In the genomic region with DNA sequence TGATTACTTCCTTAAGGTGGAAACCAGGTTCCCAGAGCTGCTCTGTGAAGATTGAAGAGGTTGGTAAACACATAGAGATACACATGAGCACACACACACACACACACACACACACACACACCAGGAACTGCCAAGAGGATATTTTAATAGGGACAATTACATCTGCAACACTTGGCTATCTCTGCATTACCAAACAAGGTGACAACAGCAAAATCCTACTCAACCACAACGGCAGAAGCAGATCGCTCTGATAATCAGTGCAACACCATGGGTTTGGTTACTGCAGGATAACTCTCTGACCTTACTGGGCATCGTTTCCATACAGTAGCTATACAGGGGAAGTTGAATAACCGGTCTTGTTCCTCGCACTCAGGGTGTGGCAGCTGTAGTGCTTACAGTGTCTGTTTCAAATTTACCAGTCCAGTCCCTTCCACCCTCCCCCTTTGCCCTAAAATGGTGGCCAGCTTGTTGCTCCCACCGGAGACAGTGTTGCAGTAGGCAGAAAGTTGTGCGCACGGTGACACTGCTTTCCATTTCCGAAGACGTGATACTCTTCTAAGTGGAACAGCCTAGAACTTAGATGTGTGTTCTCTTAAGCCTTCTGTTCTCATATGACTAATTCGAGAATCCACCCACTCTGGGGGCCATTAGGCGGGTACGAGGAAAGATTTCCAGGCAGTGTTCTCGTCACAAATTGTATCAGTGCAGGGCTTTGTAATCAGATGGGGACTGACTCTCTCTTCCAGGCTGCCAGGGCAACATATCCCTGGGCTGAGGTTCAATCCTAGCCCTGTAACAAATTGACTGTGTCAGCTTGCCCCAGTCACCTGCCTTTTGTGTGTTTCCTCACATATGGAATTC, we compare ENCODE assay signal across 17 cellular contexts.
DNase-seq lines count a peak whose midpoint lies in the region; FAIRE-seq and TF ChIP-seq lines count a peak whose summit lies in the region.
"Had no signal": no experiment of that assay in that cellular context is flagged by ENCODE, and none has a peak within 500 bp of the region (broad histone marks: within the 10 kb centered on the region; RNA-seq: fewer than 3 reads in every experiment).

No MANE protein-coding gene starts in this region.

- H3K79me2 ChIP-seq in trophoblast cell (ENCODE audit: control insufficient read depth, insufficient read depth, low read length, poor library complexity): no peaks in the 10 kb centered on the region

- peaks cover 4% of the 10 kb centered on the region for H3K4me1 Mint-ChIP-seq in activated CD4-positive, alpha-beta memory T cell treated with anti-CD3 and anti-CD28 coated beads, Interleukin-2, amount 10 ng/mL, durations not matched to agents 7 days and 5 days

- H3K23ac ChIP-seq in trophoblast cell (ENCODE audit: low read length): no peak overlapping the region

- H3K79me1 ChIP-seq in trophoblast cell (ENCODE audit: low read length): peaks cover 8% of the 10 kb centered on the region

- H3K27ac Mint-ChIP-seq in activated CD4-positive, alpha-beta memory T cell treated with anti-CD3 and anti-CD28 coated beads, Interleukin-2, amount 10 ng/mL, durations not matched to agents 7 days and 5 days: no peak overlapping the region
- H3K27ac Mint-ChIP-seq: activated naive CD8-positive, alpha-beta T cell treated with anti-CD3 and anti-CD28 coated beads, Interleukin-2, amount 10 ng/mL, durations not matched to agents 7 days and 5 days; progenitor cell of endocrine pancreas had no signal

- H3K27me3 Mint-ChIP-seq in activated CD4-positive, alpha-beta memory T cell treated with anti-CD3 and anti-CD28 coated beads, Interleukin-2, amount 10 ng/mL, durations not matched to agents 7 days and 5 days: no peaks in the 10 kb centered on the region
- H3K27me3 Mint-ChIP-seq: activated naive CD8-positive, alpha-beta T cell treated with anti-CD3 and anti-CD28 coated beads, Interleukin-2, amount 10 ng/mL, durations not matched to agents 7 days and 5 days had no signal

- H2AFZ ChIP-seq in trophoblast cell (ENCODE audit: insufficient read depth, low read length, poor library complexity): no peak overlapping the region

- H2BK5ac ChIP-seq in trophoblast cell (ENCODE audit: low read depth, low read length, poor library complexity): no peak overlapping the region

- H4K12ac ChIP-seq in trophoblast cell (ENCODE audit: low read depth, low read length): no peak overlapping the region

- H3K18ac ChIP-seq in trophoblast cell (ENCODE audit: low read length): no peak overlapping the region

- no peak overlapping the region for H4K8ac ChIP-seq in trophoblast cell (ENCODE audit: low read depth, low read length)

- no peak overlapping the region for H3K4me3 ChIP-seq in LNCaP clone FGC (ENCODE audit: low read depth, low read length)
- no peak overlapping the region for H3K4me3 ChIP-seq in bronchial epithelial cell (ENCODE audit: low read depth, low read length)
- no peak overlapping the region for H3K4me3 ChIP-seq in trophoblast cell (ENCODE audit: low read depth, low read length)

- H2BK120ac ChIP-seq in trophoblast cell (ENCODE audit: insufficient read depth, low read length, poor library complexity): peak overlapping the region; percentile 54

- CTCF ChIA-PET in activated CD4-positive, alpha-beta memory T cell treated with anti-CD3 and anti-CD28 coated beads, Interleukin-2, amount 10 ng/mL, durations not matched to agents 7 days and 5 days (lab: Charles Lee): no interaction called here

- no peak overlapping the region for H3K14ac ChIP-seq in trophoblast cell (ENCODE audit: low read length)

- H3K9me3 Mint-ChIP-seq in activated CD4-positive, alpha-beta memory T cell treated with anti-CD3 and anti-CD28 coated beads, Interleukin-2, amount 10 ng/mL, durations not matched to agents 7 days and 5 days: no peaks in the 10 kb centered on the region
- H3K9me3 Mint-ChIP-seq: activated naive CD8-positive, alpha-beta T cell treated with anti-CD3 and anti-CD28 coated beads, Interleukin-2, amount 10 ng/mL, durations not matched to agents 7 days and 5 days had no signal

- no peaks in the 10 kb centered on the region for H3K36me3 Mint-ChIP-seq in activated CD4-positive, alpha-beta memory T cell treated with anti-CD3 and anti-CD28 coated beads, Interleukin-2, amount 10 ng/mL, durations not matched to agents 7 days and 5 days (ENCODE audit: low read depth)
- H3K36me3 Mint-ChIP-seq: activated naive CD8-positive, alpha-beta T cell treated with anti-CD3 and anti-CD28 coated beads, Interleukin-2, amount 10 ng/mL, durations not matched to agents 7 days and 5 days had no signal

- H3K4me3 Mint-ChIP-seq in activated CD4-positive, alpha-beta memory T cell treated with anti-CD3 and anti-CD28 coated beads, Interleukin-2, amount 10 ng/mL, durations not matched to agents 7 days and 5 days: no peak overlapping the region
- H3K4me3 Mint-ChIP-seq: activated naive CD8-positive, alpha-beta T cell treated with anti-CD3 and anti-CD28 coated beads, Interleukin-2, amount 10 ng/mL, durations not matched to agents 7 days and 5 days had no signal

- no peak overlapping the region for H3K9ac ChIP-seq in trophoblast cell (ENCODE audit: low read length)
- H3K9ac ChIP-seq: SK-N-SH had no signal

- H3K36me3 ChIP-seq in bronchial epithelial cell (ENCODE audit: control insufficient read depth, insufficient read depth, low read length): no peaks in the 10 kb centered on the region
- no peaks in the 10 kb centered on the region for H3K36me3 ChIP-seq in trophoblast cell (ENCODE audit: control insufficient read depth in 1 of 2, insufficient read depth in 2 of 2, low read length in 2 of 2)

- H2BK12ac ChIP-seq in trophoblast cell (ENCODE audit: low read length): peak overlapping the region; percentile 10

- POLR2A ChIA-PET in activated CD4-positive, alpha-beta memory T cell treated with anti-CD3 and anti-CD28 coated beads, Interleukin-2, amount 10 ng/mL, durations not matched to agents 7 days and 5 days (lab: Charles Lee): no interaction called here

- DNase-seq in DMS153 treated with DMSO at 0.1 percent for 48 hours (lab: John Stamatoyannopoulos, UW; ENCODE audit: unreplicated experiment) (peak; percentile 24), LNCaP clone FGC (ENCODE audit: low read depth) (peak; percentile 93), bronchial epithelial cell (ENCODE audit: low read depth) (peak; percentile 93), trophoblast cell (peak; percentile 94 to 98), NCI-H446 (lab: John Stamatoyannopoulos, UW) (no peak)
- DNase-seq in activated CD4-positive, alpha-beta memory T cell treated with anti-CD3 and anti-CD28 coated beads, Interleukin-2, amount 10 ng/mL, durations not matched to agents 7 days and 5 days: no peak
- no peak for DNase-seq in activated CD4-positive, CD25-positive, alpha-beta regulatory T cell treated with anti-CD3 and anti-CD28 coated beads, Interleukin-2, amount 50 U/mL, for 72 hours
- DNase-seq: activated CD8-positive, alpha-beta memory T cell treated with anti-CD3 and anti-CD28 coated beads, Interleukin-2, amount 50 U/mL, for 4 hours; activated naive CD8-positive, alpha-beta T cell treated with anti-CD3 and anti-CD28 coated beads, Interleukin-2, amount 10 ng/mL, durations not matched to agents 7 days and 5 days; caudate nucleus; glutamatergic neuron; KG1; kidney glomerular epithelial cell; NCI-H1694; SK-N-SH had no signal

- H3K4me2 ChIP-seq in trophoblast cell (ENCODE audit: low read length): no peak overlapping the region
- H3K4me2 ChIP-seq: SK-N-SH had no signal

- H4K91ac ChIP-seq in trophoblast cell (ENCODE audit: low read depth, low read length): peak overlapping the region; percentile 40

- TF ChIP-seq CTCF in LNCaP clone FGC (IDR thresholded peaks at IDR 0.05; ENCODE audit: control insufficient read depth, extremely low read depth, insufficient read depth) (no peak), bronchial epithelial cell (IDR thresholded peaks at IDR 0.05; ENCODE audit: insufficient read depth, low read length, severe bottlenecking) (no peak)

- H3K4me1 ChIP-seq in trophoblast cell (ENCODE audit: control insufficient read depth in 1 of 2, insufficient read depth in 2 of 2, low read length in 2 of 2): peaks cover 10 to 19% of the 10 kb centered on the region in 2 experiments

- H3K27me3 ChIP-seq in bronchial epithelial cell (ENCODE audit: control insufficient read depth, insufficient read depth, low read length) (no peaks in the 10 kb centered on the region), trophoblast cell (ENCODE audit: insufficient read depth, low read length) (no peaks in the 10 kb centered on the region)

- H3K9me3 ChIP-seq in trophoblast cell (ENCODE audit: insufficient read depth, low read depth, low read length): no peaks in the 10 kb centered on the region
- H3K9me3 ChIP-seq: SK-N-SH had no signal

- no peak overlapping the region for H2AK5ac ChIP-seq in trophoblast cell (ENCODE audit: low read length)

- H3K27ac ChIP-seq in trophoblast cell (ENCODE audit: low read depth, low read length): no peak overlapping the region

- peak; percentile 97 for FAIRE-seq in bronchial epithelial cell (lab: Jason Lieb, UNC)
- FAIRE-seq: H1 had no signal

- WGBS in trophoblast cell (ENCODE audit: extremely low coverage, insufficient coverage, insufficient read length): no CpG with 5 or more reads among the region's 14 CpGs

- H3K4ac ChIP-seq in trophoblast cell (ENCODE audit: low read depth, low read length): no peak overlapping the region

Comparison
In these comparisons a context has a peak if more than half of its experiments do, and no peak if none do; other contexts are left out.
1. DNase-seq: peak in DMS153 treated with DMSO at 0.1 percent for 48 hours (single experiment), LNCaP clone FGC (single experiment), bronchial epithelial cell (single experiment) and trophoblast cell (2 of 2); none in activated CD4-positive, alpha-beta memory T cell treated with anti-CD3 and anti-CD28 coated beads, Interleukin-2, amount 10 ng/mL, durations not matched to agents 7 days and 5 days (single experiment), NCI-H446 (0 of 2) and activated CD4-positive, CD25-positive, alpha-beta regulatory T cell treated with anti-CD3 and anti-CD28 coated beads, Interleukin-2, amount 50 U/mL, for 72 hours (single experiment).